ENCODE assay signal across 12 cellular contexts in the genomic region with DNA sequence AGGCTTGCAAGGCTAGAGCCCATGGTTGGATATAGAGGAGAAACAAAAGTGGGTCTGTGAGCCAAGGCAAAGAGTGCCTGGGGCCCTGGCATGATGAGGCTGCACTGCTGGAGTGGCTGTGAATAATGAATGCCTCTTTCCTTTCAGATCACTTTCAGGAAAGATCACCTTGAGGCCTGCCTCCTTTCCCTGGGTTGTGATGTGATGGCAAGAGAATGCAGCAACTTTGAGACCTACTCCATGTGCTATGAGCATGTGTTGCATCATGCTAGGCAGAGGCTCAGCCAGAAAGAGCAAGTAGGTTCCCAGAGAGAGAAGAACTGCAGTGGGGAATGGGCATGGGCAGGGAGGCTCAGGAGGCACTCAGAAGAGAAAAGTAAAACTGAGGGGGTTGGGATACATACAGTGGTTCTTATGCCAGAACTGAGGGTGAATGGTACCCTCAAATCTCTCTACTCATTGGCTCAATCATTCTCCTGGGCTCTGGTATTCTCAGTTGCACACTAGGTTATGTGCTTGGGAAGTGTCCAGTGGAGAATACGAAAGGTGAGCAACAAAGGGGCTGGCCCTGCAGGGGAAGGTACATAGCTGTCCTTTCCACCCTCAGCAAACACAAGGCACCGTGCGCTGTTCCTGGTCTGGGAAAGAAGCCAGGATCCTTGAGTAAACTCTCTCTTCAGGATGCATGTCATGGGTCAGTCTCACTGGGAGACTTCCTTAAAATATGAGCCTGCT. TPM values are rescaled to one million over a fixed set of nuclear protein-coding genes. Genes with fewer than 3 reads are reported as not detected.
DNase-seq lines count a peak whose midpoint lies in the region; ATAC-seq, FAIRE-seq and TF ChIP-seq lines count a peak whose summit lies in the region.
"Had no signal": no experiment of that assay in that cellular context is flagged by ENCODE, and none has a peak within 500 bp of the region (broad histone marks: within the 10 kb centered on the region; RNA-seq: fewer than 3 reads in every experiment).

No MANE protein-coding gene starts in this region.

- H2AFZ ChIP-seq in H1 (ENCODE audit: low read length), result no peak overlapping the region

- peak; percentile 90 for ATAC-seq in mucosa of descending colon
- ATAC-seq in HG02798 (IDR thresholded peaks at IDR 0.05; ENCODE audit: poor library complexity, unreplicated experiment), result no peak
- no peak for ATAC-seq in GM21390 (IDR thresholded peaks at IDR 0.05; ENCODE audit: unreplicated experiment)

- TF ChIP-seq POLR2A in H1 (IDR thresholded peaks at IDR 0.05; ENCODE audit: control extremely low read depth in 1 of 2, low read depth in 2 of 2, low read length in 2 of 2), result no peak

- no peak overlapping the region for H2BK120ac ChIP-seq in H1 (replicated peaks; ENCODE audit: low read depth, low read length)

- H4K91ac ChIP-seq in H1 (replicated peaks; ENCODE audit: insufficient read length, low read length), result no peak overlapping the region

- H3K27ac ChIP-seq in H1 (ENCODE audit: low read depth, low read length), result no peak overlapping the region

- TF ChIP-seq CTCF in H1 (IDR thresholded peaks at IDR 0.05; ENCODE audit: control extremely low read depth in 1 of 3, insufficient read depth in 1 of 3, low read depth in 1 of 3, low read length in 3 of 3) (no peak), mucosa of descending colon (IDR thresholded peaks at IDR 0.05) (no peak)

- H3K36me3 ChIP-seq in H1 (ENCODE audit: control insufficient read depth in 2 of 4, insufficient read depth in 4 of 4, low read length in 3 of 4), result no peaks in the 10 kb centered on the region
- no peaks in the 10 kb centered on the region for H3K36me3 ChIP-seq in mucosa of descending colon (ENCODE audit: low read depth)
- H3K36me3 ChIP-seq in H7 (replicated peaks; ENCODE audit: control insufficient read depth, insufficient read depth, low read length), result no peaks in the 10 kb centered on the region

- no peak for FAIRE-seq in H1 (lab: Jason Lieb, UNC)
- FAIRE-seq: endometrium, G401.6 had no signal

- no peak overlapping the region for H2BK20ac ChIP-seq in H1 (ENCODE audit: low read length)

- no peak overlapping the region for H2BK15ac ChIP-seq in H1 (ENCODE audit: low read length)

- no peaks in the 10 kb centered on the region for H4K20me1 ChIP-seq in H1 (replicated peaks in 1 of 2; ENCODE audit: control insufficient read depth in 1 of 2, insufficient read depth in 2 of 2, low read length in 2 of 2)

- no peaks in the 10 kb centered on the region for H3K23me2 ChIP-seq in H1 (ENCODE audit: low read depth, low read length)

- no peak for TF ChIP-seq RAD21 in H1 (IDR thresholded peaks at IDR 0.05 in 1 of 2, conservative IDR thresholded peaks at IDR 0.05 in 1 of 2; ENCODE audit: low read depth in 2 of 2, low read length in 2 of 2)

- no peak overlapping the region for H2BK5ac ChIP-seq in H1 (ENCODE audit: low read depth, low read length)

- no peaks in the 10 kb centered on the region for H3K79me2 ChIP-seq in H1 (ENCODE audit: control insufficient read depth in 1 of 2, insufficient read depth in 2 of 2, low read length in 2 of 2)

- H3K4me3 ChIP-seq in H1 (ENCODE audit: extremely low read depth in 1 of 4, insufficient read depth in 2 of 4, low read depth in 3 of 4, low read length in 4 of 4) (no peak overlapping the region), mucosa of descending colon (no peak overlapping the region), H7 (ENCODE audit: insufficient read depth, low read depth, low read length) (no peak overlapping the region)

- H3K27me3 ChIP-seq in H1 (replicated peaks in 1 of 4; ENCODE audit: control insufficient read depth in 3 of 4, extremely low read depth in 1 of 4, insufficient read depth in 3 of 4, low read length in 3 of 4) (no peaks in the 10 kb centered on the region), H7 (ENCODE audit: control insufficient read depth, insufficient read depth, low read length) (no peaks in the 10 kb centered on the region)

- H3K56ac ChIP-seq in H1 (replicated peaks; ENCODE audit: insufficient read length, low read depth, low read length), result no peak overlapping the region

- DNase-seq in Daoy (ENCODE audit: low read depth), result peak; percentile 34
- peak; percentile 76 for DNase-seq in NCI-H2196 (lab: John Stamatoyannopoulos, UW; ENCODE audit: unreplicated experiment)
- DNase-seq in H1 (ENCODE audit: low read depth in 1 of 2, low spot score in 2 of 2), result no peak
- DNase-seq in mucosa of descending colon, result peak; percentile 77 to 84 (median 81)
- DNase-seq in H7, result no peak
- DNase-seq in iPS-NIHi7 (ENCODE audit: extremely low spot score), result no peak
- DNase-seq: activated CD4-positive, CD25-positive, alpha-beta regulatory T cell; activated naive CD4-positive, alpha-beta T cell treated with anti-CD3 and anti-CD28 coated beads, Interleukin-2, amount 50 U/mL, for 16 hours had no signal

- H3K79me1 ChIP-seq in H1 (ENCODE audit: low read depth, low read length), result no peaks in the 10 kb centered on the region

- H3K18ac ChIP-seq in H1 (ENCODE audit: extremely low read depth, low read length), result no peak overlapping the region

- no peaks in the 10 kb centered on the region; a peak in 1 of 7 replicates for H3K4me1 ChIP-seq in H1 (replicated peaks in 1 of 4; ENCODE audit: control insufficient read depth in 3 of 4, insufficient read depth in 4 of 4, low read length in 3 of 4)
- peaks cover 31% of the 10 kb centered on the region for H3K4me1 ChIP-seq in mucosa of descending colon (ENCODE audit: low read depth)

- no peak overlapping the region for H3K4me2 ChIP-seq in H1 (ENCODE audit: insufficient read depth in 1 of 2, low read depth in 2 of 2, low read length in 2 of 2)

- H3K14ac ChIP-seq in H1 (ENCODE audit: insufficient read length), result no peak overlapping the region

- intact Hi-C loops in mucosa of descending colon (cut with DNase I, micrococcal nuclease), result no loop called here

- no peak overlapping the region for H4K8ac ChIP-seq in H1 (ENCODE audit: extremely low read depth, insufficient read depth, low read length)

- no peak overlapping the region for H3K9ac ChIP-seq in H1 (replicated peaks in 1 of 4; ENCODE audit: extremely low read depth in 1 of 4, low read depth in 3 of 4, low read length in 3 of 4)

- CTCF ChIA-PET in H1 (lab: Charles Lee; ENCODE audit: partially characterized antibody), result no interaction called here

- H3K23ac ChIP-seq in H1 (ENCODE audit: insufficient read length), result no peak overlapping the region

- no peak for TF ChIP-seq EP300 in H1 (IDR thresholded peaks at IDR 0.05; ENCODE audit: borderline replicate concordance in 1 of 2, low read depth in 2 of 2, low read length in 2 of 2)

- no peaks in the 10 kb centered on the region for H3K9me3 ChIP-seq in H1 (ENCODE audit: insufficient read depth in 2 of 2, low read depth in 1 of 2, low read length in 1 of 2)
- no peaks in the 10 kb centered on the region for H3K9me3 ChIP-seq in mucosa of descending colon

- no peak overlapping the region for H2AK5ac ChIP-seq in H1 (ENCODE audit: low read depth, low read length)

- no peak overlapping the region for H4K5ac ChIP-seq in H1 (ENCODE audit: insufficient read length, low read depth, low read length)

- POLR2A ChIA-PET in H1 (lab: Charles Lee; ENCODE audit: partially characterized antibody), result no interaction called here

- WGBS in H1 (ENCODE audit: extremely low coverage in 1 of 2, insufficient coverage in 1 of 2, insufficient read length in 1 of 2, insufficient replicate concordance in 2 of 2, low coverage in 1 of 2, low lambda C conversion rate in 2 of 2, missing lambda C conversion rate in 1 of 2), 2 experiments, result 88% methylated on average over 3 of the region's 3 CpGs; no CpG with 5 or more reads in 1 of the 2 experiments

- H2BK12ac ChIP-seq in H1 (ENCODE audit: low read depth, low read length), result 0 out of 2 replicates have a peak overlapping the region, but pooled peaks have one; percentile 35

- H3K4ac ChIP-seq in H1 (replicated peaks; ENCODE audit: insufficient read length, low read depth, low read length), result no peak overlapping the region

TF ChIP-seq in H1, 55 proteins besides CTCF, POLR2A, EP300 and RAD21:
- TF ChIP-seq SP1 (IDR thresholded peaks at IDR 0.05; ENCODE audit: low read depth, low read length), result no peak
- TF ChIP-seq TAF1 (IDR thresholded peaks at IDR 0.05; ENCODE audit: low read depth, low read length), result no peak
- no peak for TF ChIP-seq SIX5 (IDR thresholded peaks at IDR 0.05; ENCODE audit: low read depth, low read length)
- no peak for TF ChIP-seq ATF3 (IDR thresholded peaks at IDR 0.05; ENCODE audit: insufficient read depth, low read depth, low read length)
- TF ChIP-seq CEBPB (IDR thresholded peaks at IDR 0.05; ENCODE audit: low read depth, low read length), result peak; percentile 15; the same call in 1 of the 2 replicates
- no peak for TF ChIP-seq SUZ12 (IDR thresholded peaks at IDR 0.05; ENCODE audit: low read length)
TF ChIP-seq in H1: peak in this region for 1.

RNA-seq across cellular contexts. Expression of gene CD164, which starts 45.9 kb away (rescaled TPM):
- total RNA-seq in Daoy (2014; rRNA removed; shearing (Covaris generic)), result 163 and 185 TPM in 2 replicates
- total RNA-seq in H1 (2021; fragmentation: NEBNext Ultra II Directional; extraction: Animal tissue kit (Norgen Biotek cat#: 25700)), result 90.1 and 94.3 TPM in 2 replicates
- 49.1 and 69.3 TPM in 2 replicates for polyA plus RNA-seq in H1 (2011; rRNA removed)
- polyA plus RNA-seq in H1 (2011; cell fraction: cytosol; rRNA removed), result 63.1 TPM
- 65.1 TPM for polyA plus RNA-seq in H1 (2011; cell fraction: nucleus; rRNA removed)
- polyA plus RNA-seq in H1 (2012, experiment 1 of 2), result 41.5 to 82.8 TPM (median 60.4 TPM) in 4 replicates
- 10.3 TPM for polyA plus RNA-seq in H1 (2012, experiment 2 of 2)
- polyA plus RNA-seq in H1 (2013, experiment 1 of 2), result 105 TPM
- polyA plus RNA-seq in H1 (2013, experiment 2 of 2), result 110 TPM
- polyA minus RNA-seq in H1 (2011; rRNA and poly(A)+ RNA removed), result 92.1 and 121 TPM in 2 replicates
- polyA minus RNA-seq in H1 (2011; cell fraction: cytosol; rRNA and poly(A)+ RNA removed), result 126 TPM
- polyA minus RNA-seq in H1 (2011; cell fraction: nucleus; rRNA and poly(A)+ RNA removed), result 78.8 TPM
- 100 to 1,000 TPM; 337 to 845 (median 513) TPM for total RNA-seq in mucosa of descending colon
- total RNA-seq in H7 (2014; rRNA removed; shearing (Covaris generic)), result 79.0 and 84.7 TPM in 2 replicates

Comparison
In these comparisons a context has a peak if more than half of its experiments do, and no peak if none do; other contexts are left out.
1. DNase-seq: peak in Daoy (single experiment), NCI-H2196 (single experiment) and mucosa of descending colon (3 of 3); none in H1 (0 of 2), H7 (single experiment) and iPS-NIHi7 (single experiment).